Comparison of ENCODE assay signal across 8 cellular contexts in the genomic region with DNA sequence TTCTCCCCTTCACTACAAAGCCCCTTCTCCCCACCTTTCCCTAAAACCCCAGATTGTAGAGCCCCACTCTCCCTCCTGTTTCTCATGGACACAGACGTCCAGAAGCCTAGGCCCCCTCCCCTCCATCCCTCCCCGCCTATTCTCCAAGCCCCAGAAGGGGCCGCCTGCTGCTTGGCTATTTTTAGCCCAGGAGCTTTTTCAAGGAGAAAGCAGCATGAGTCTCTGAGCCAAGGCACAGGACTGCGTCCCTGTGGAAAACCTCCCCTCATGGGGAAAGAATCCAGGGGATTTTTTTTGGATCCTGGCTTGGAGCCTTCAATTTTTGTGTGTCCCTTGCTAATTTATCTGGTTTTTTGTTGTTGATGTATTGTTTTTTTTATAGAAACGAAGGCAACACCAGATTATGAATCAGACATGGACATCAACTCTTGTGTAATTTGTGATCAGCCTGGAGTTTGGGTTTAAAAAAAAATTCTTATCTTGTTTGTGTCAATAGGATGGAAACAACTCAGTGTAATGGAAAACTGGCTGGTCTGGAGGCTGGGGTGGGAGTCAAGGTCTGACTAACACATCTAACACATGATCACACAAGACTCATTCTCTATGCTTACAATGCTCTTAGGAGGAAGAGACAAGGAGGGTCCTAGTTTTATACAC. TPM values are rescaled to one million over a fixed set of nuclear protein-coding genes. Genes with fewer than 3 reads are reported as not detected.
A peak's percentile ranks its signal among the peaks of the same experiment; 100 is the strongest.
DNase-seq lines count a peak whose midpoint lies in the region; ATAC-seq and TF ChIP-seq lines count a peak whose summit lies in the region.

No MANE protein-coding gene starts in this region.

- H3K4me1 ChIP-seq in GM23248 (ENCODE audit: insufficient read depth) (peaks cover 35% of the 10 kb centered on the region), left ventricle myocardium inferior (peaks cover 39% of the 10 kb centered on the region)

- ATAC-seq in GM21526 (IDR thresholded peaks at IDR 0.05; ENCODE audit: low FRiP score, unreplicated experiment) (no peak), HG02840 (IDR thresholded peaks at IDR 0.05; ENCODE audit: low FRiP score, unreplicated experiment) (no peak), GM19324 (IDR thresholded peaks at IDR 0.05; ENCODE audit: low FRiP score, unreplicated experiment) (no peak), GM21786 (IDR thresholded peaks at IDR 0.05; ENCODE audit: unreplicated experiment) (no peak)

- peak overlapping the region; percentile 5 for H3K4me2 ChIP-seq in GM23248 (ENCODE audit: unreplicated experiment)

- 14 to 20% methylated on average over 5 of the region's 5 CpGs for WGBS in GM23248 (ENCODE audit: low coverage in 1 of 2, low lambda C conversion rate in 2 of 2, missing lambda C conversion rate in 2 of 2), 2 experiments

- H3K9me3 ChIP-seq in GM23248 (ENCODE audit: low read depth) (no peaks in the 10 kb centered on the region), left ventricle myocardium inferior (replicated peaks) (peaks cover 16% of the 10 kb centered on the region)

- in situ Hi-C loops in GM23248 (cut with MboI), result loop anchor here (5.0 kb wide), 1 partner anchor 83 kb away; no protein-coding TSS in a partner anchor

- H3K36me3 ChIP-seq in GM23248 (ENCODE audit: low read depth) (no peaks in the 10 kb centered on the region), left ventricle myocardium inferior (no peaks in the 10 kb centered on the region)

- no peaks in the 10 kb centered on the region for H3K27me3 ChIP-seq in GM23248 (replicated peaks; ENCODE audit: insufficient read depth)
- no peaks in the 10 kb centered on the region for H3K27me3 ChIP-seq in left ventricle myocardium inferior (ENCODE audit: low read depth)

- peak overlapping the region; percentile 70 for H3K27ac ChIP-seq in GM23248
- peak overlapping the region; percentile 14 for H3K27ac ChIP-seq in angular gyrus (ENCODE audit: low read depth, low read length)
- peak overlapping the region; percentile 82 for H3K27ac ChIP-seq in left ventricle myocardium inferior (replicated peaks)

- no peak overlapping the region for H2AFZ ChIP-seq in GM23248

- TF ChIP-seq CTCF in left ventricle myocardium inferior (IDR thresholded peaks at IDR 0.05; ENCODE audit: borderline replicate concordance), result no peak

- peak overlapping the region; percentile 65 for H3K9ac ChIP-seq in GM23248

- H3K4me3 ChIP-seq in GM23248, result no peak overlapping the region
- no peak overlapping the region for H3K4me3 ChIP-seq in left ventricle myocardium inferior

- peaks cover 13% of the 10 kb centered on the region for H3F3A ChIP-seq in GM23248 (ENCODE audit: insufficient read depth)

- no peaks in the 10 kb centered on the region for H3K79me2 ChIP-seq in GM23248 (ENCODE audit: insufficient read depth)

- no peaks in the 10 kb centered on the region for H4K20me1 ChIP-seq in GM23248 (ENCODE audit: insufficient read depth)

- DNase-seq in GM23248 (peak; percentile 85), left ventricle myocardium inferior (peak; percentile 44), pons (ENCODE audit: low spot score) (peak; percentile 26)

- intact Hi-C loops in left ventricle myocardium inferior (cut with micrococcal nuclease), result loop anchor here (5.0 to 10.0 kb wide), 2 partner anchors 38 to 86 kb away; a partner anchor contains a TSS

- H3K9me2 ChIP-seq in GM23248 (ENCODE audit: insufficient read depth), result no peaks in the 10 kb centered on the region

RNA-seq across cellular contexts. Expression of a gene that starts 17.4 kb away (rescaled TPM):
- not detected in 2 replicates for total RNA-seq in GM23248 (2014; rRNA removed; shearing (Covaris generic))
- polyA plus RNA-seq in GM23248 (2016; fragmentation: Nextera tagmentation; extraction: Ambion mirVana), result not detected in 2 replicates
- not detected for total RNA-seq in left ventricle myocardium inferior

RNA-seq across cellular contexts. Expression of a gene that starts 35.7 kb away (rescaled TPM):
- 10.0 and 13.3 TPM in 2 replicates for total RNA-seq in GM23248 (2014; rRNA removed; shearing (Covaris generic))
- 10.3 and 13.7 TPM in 2 replicates for polyA plus RNA-seq in GM23248 (2016; fragmentation: Nextera tagmentation; extraction: Ambion mirVana)
- 7.9 TPM for total RNA-seq in left ventricle myocardium inferior

Comparison
In these comparisons a context has a peak if more than half of its experiments do, and no peak if none do; other contexts are left out.
1. DNase-seq: peak in every context shown above with its lines; median percentile 85 in GM23248; 44 in left ventricle myocardium inferior; 26 in pons.
2. H3K27ac ChIP-seq: peak in every context shown above with its lines; median percentile 82 in left ventricle myocardium inferior; 70 in GM23248; 14 in angular gyrus.